Comparison of ENCODE assay signal across 24 cellular contexts in genomic region chr17:394718-395095, GRCh38.
"Had no signal": no experiment of that assay in that cellular context is flagged by ENCODE, and none has a peak within 500 bp of the region (broad histone marks: within the 10 kb centered on the region; RNA-seq: fewer than 3 reads in every experiment).

No MANE protein-coding gene starts in this region.

- H3K27ac Mint-ChIP-seq: endodermal cell, memory B cell had no signal

- H3K4me1 ChIP-seq: adrenal gland, ascending aorta, parathyroid adenoma, right atrium auricular region had no signal

- H3K36me3 Mint-ChIP-seq: activated naive CD4-positive, alpha-beta T cell treated with anti-CD3 and anti-CD28 coated beads, Interleukin-2, amount 50 U/mL, for 72 hours; brain had no signal

- H3K4me3 Mint-ChIP-seq: activated T-helper 17 cell treated with anti-CD3 and anti-CD28 coated beads, Interleukin-2, amount 50 U/mL, for 72 hours; brain; endodermal cell; memory B cell had no signal

- FAIRE-seq: keratinocyte had no signal

- H3K9me3 ChIP-seq: adrenal gland, ascending aorta, right atrium auricular region, tibial nerve had no signal

- H3K27ac ChIP-seq: adrenal gland, ascending aorta, parathyroid adenoma, right atrium auricular region, tibial nerve had no signal

- H3K27me3 Mint-ChIP-seq: activated T-helper 17 cell treated with anti-CD3 and anti-CD28 coated beads, Interleukin-2, amount 50 U/mL, for 72 hours; memory B cell; naive thymus-derived CD4-positive, alpha-beta T cell had no signal

- H3K4me3 ChIP-seq: adrenal gland, ascending aorta, right atrium auricular region, tibial nerve had no signal

- H3K27me3 ChIP-seq: adrenal gland, ascending aorta, right atrium auricular region, tibial nerve had no signal

- H3K9me3 Mint-ChIP-seq: activated naive CD4-positive, alpha-beta T cell treated with anti-CD3 and anti-CD28 coated beads, Interleukin-2, amount 50 U/mL, for 72 hours; activated T-helper 17 cell treated with anti-CD3 and anti-CD28 coated beads, Interleukin-2, amount 50 U/mL, for 72 hours; endodermal cell; memory B cell; naive thymus-derived CD4-positive, alpha-beta T cell had no signal

- DNase-seq: activated gamma-delta T cell treated with Interleukin-2 at 50 U/mL for 16 hours; activated T-cell treated with anti-CD3 and anti-CD28 coated beads, Interleukin-2, amount 50 U/mL, for 1 hour; adrenal gland; cortex of kidney; endodermal cell; foreskin fibroblast; head of caudate nucleus; hippocampal formation; left colon; midbrain; naive thymus-derived CD4-positive, alpha-beta T cell; nucleus accumbens; stimulated activated naive CD4-positive, alpha-beta T cell treated with Interleukin-2 at 50 U/mL for 16 hours; T-helper 2 cell had no signal

- H3K4me1 Mint-ChIP-seq: activated T-helper 17 cell treated with anti-CD3 and anti-CD28 coated beads, Interleukin-2, amount 50 U/mL, for 72 hours; endodermal cell; memory B cell had no signal

- H3K36me3 ChIP-seq: adrenal gland, ascending aorta, right atrium auricular region, tibial nerve had no signal

- H3K9ac ChIP-seq: parathyroid adenoma had no signal

- ATAC-seq: activated naive CD4-positive, alpha-beta T cell treated with anti-CD3 and anti-CD28 coated beads, Interleukin-2, amount 50 U/mL, for 72 hours; activated T-helper 17 cell treated with anti-CD3 and anti-CD28 coated beads, Interleukin-2, amount 50 U/mL, for 72 hours; left colon; SK-N-SH treated with all-trans-retinoic acid at 6 μM for 48 hours had no signal
